ENCODE assay signal across 9 cellular contexts in genomic region chr11:8813658-8814057, GRCh38.
DNase-seq lines count a peak whose midpoint lies in the region; ATAC-seq and TF ChIP-seq lines count a peak whose summit lies in the region.
"Had no signal": no experiment of that assay in that cellular context is flagged by ENCODE, and none has a peak within 500 bp of the region (broad histone marks: within the 10 kb centered on the region; RNA-seq: fewer than 3 reads in every experiment).

No MANE protein-coding gene starts in this region.

- no peak overlapping the region for H3K4me3 Mint-ChIP-seq in endodermal cell
- H3K4me3 Mint-ChIP-seq: CD4-positive, alpha-beta memory T cell had no signal

- H3K27ac ChIP-seq in endodermal cell (ENCODE audit: low read depth, low read length) (peak overlapping the region; percentile 34), mesodermal cell (ENCODE audit: low read depth, low read length, severe bottlenecking) (peak overlapping the region; percentile 91)

- H3K27me3 Mint-ChIP-seq in endodermal cell (ENCODE audit: insufficient read depth): no peaks in the 10 kb centered on the region

- peaks cover 8% of the 10 kb centered on the region for H3K9me3 Mint-ChIP-seq in endodermal cell
- H3K9me3 Mint-ChIP-seq: CD4-positive, alpha-beta memory T cell had no signal

- ATAC-seq in HG02981 (IDR thresholded peaks at IDR 0.05; ENCODE audit: unreplicated experiment): peak; percentile 65

- DNase-seq in NCI-H1436 (lab: John Stamatoyannopoulos, UW) (peak; percentile 38), NCI-H1436 treated with DMSO at 0.1 percent for 48 hours (lab: John Stamatoyannopoulos, UW) (no peak), NCI-H226 (peak; percentile 71), endodermal cell (peak; percentile 96)
- peak; percentile 5 to 34 for DNase-seq in activated CD4-positive, alpha-beta T cell treated with anti-CD3 and anti-CD28 coated beads for 4 hours
- peak; percentile 34 to 55 for DNase-seq in stimulated activated CD8-positive, alpha-beta memory T cell treated with anti-CD3 and anti-CD28 coated beads, Interleukin-2, amount 100 ng/mL, for 48 hours (ENCODE audit: low read depth in 2 of 2)

- H3K9ac ChIP-seq in endodermal cell (ENCODE audit: extremely low read depth, low read length, poor library complexity, severe bottlenecking): peak overlapping the region; percentile 58

- H3K27me3 ChIP-seq in endodermal cell (ENCODE audit: control insufficient read depth, insufficient read depth, low read length, poor library complexity, severe bottlenecking): no peaks in the 10 kb centered on the region

- H3K4me1 ChIP-seq in endodermal cell (ENCODE audit: control insufficient read depth, insufficient read depth, low read length) (peaks cover 31% of the 10 kb centered on the region), mesodermal cell (ENCODE audit: control insufficient read depth, insufficient read depth, low read length, poor library complexity, severe bottlenecking) (peaks cover 65% of the 10 kb centered on the region)

- peaks cover 6% of the 10 kb centered on the region for H3K36me3 Mint-ChIP-seq in endodermal cell (ENCODE audit: low read depth)
- H3K36me3 Mint-ChIP-seq: CD4-positive, alpha-beta memory T cell had no signal

- H3K27ac Mint-ChIP-seq in endodermal cell: no peak overlapping the region
- H3K27ac Mint-ChIP-seq: CD4-positive, alpha-beta memory T cell had no signal

- peaks cover 41% of the 10 kb centered on the region for H3K4me1 Mint-ChIP-seq in endodermal cell

- H3K36me3 ChIP-seq in endodermal cell (ENCODE audit: control insufficient read depth, insufficient read depth, low read length): peaks cover 8% of the 10 kb centered on the region
- H3K36me3 ChIP-seq in mesodermal cell (ENCODE audit: control insufficient read depth, insufficient read depth, low read length): peaks cover 18% of the 10 kb centered on the region

- WGBS in endodermal cell (ENCODE audit: insufficient coverage in 1 of 2, insufficient read length in 1 of 2), 2 experiments: 0% methylated on average over 1 of the region's 1 CpG
- no CpG with 5 or more reads among the region's 1 CpG for WGBS in mesodermal cell (ENCODE audit: insufficient coverage in 2 of 2), 2 experiments

- peak; percentile 97 for TF ChIP-seq CTCF in endodermal cell (conservative IDR thresholded peaks at IDR 0.05)

- H3K4me3 ChIP-seq in endodermal cell (ENCODE audit: low read length) (no peak overlapping the region), mesodermal cell (ENCODE audit: extremely low read depth, insufficient read depth, low read length, poor library complexity, severe bottlenecking) (no peak overlapping the region)

- H3K9me3 ChIP-seq in endodermal cell (ENCODE audit: control insufficient read depth, low read length) (no peaks in the 10 kb centered on the region), mesodermal cell (ENCODE audit: control insufficient read depth, low read length) (no peaks in the 10 kb centered on the region)
